ENCODE assay signal across 33 cellular contexts in the genomic region with DNA sequence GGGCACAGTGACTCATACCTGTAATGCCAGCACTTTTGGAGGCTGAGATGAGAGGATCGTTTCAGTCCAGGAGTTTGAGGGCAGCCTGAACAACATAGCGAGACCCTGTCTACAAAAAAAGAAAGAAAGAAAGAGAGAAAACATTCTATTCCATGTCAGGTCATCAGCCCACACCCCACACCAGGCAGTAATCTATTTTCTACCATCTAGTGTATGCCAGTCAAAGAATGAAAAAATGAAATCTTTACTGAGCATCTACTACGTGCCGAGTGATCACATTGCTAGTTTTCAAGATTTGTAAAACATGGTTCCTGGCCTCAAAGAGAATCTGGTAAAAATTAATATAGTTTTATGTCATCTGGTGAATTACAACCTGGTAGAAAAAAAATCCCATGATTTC. TPM values are rescaled to one million over a fixed set of nuclear protein-coding genes. Genes with fewer than 3 reads are reported as not detected.
A peak's percentile ranks its signal among the peaks of the same experiment; 100 is the strongest.
DNase-seq lines count a peak whose midpoint lies in the region; ATAC-seq, FAIRE-seq and TF ChIP-seq lines count a peak whose summit lies in the region.
"Had no signal": no experiment of that assay in that cellular context is flagged by ENCODE, and none has a peak within 500 bp of the region (broad histone marks: within the 10 kb centered on the region; RNA-seq: fewer than 3 reads in every experiment).

No MANE protein-coding gene starts in this region.

- peaks cover 8% of the 10 kb centered on the region for H3F3A ChIP-seq in GM23338 (replicated peaks; ENCODE audit: low read depth)

- H3K27ac Mint-ChIP-seq in GM23338, result no peak overlapping the region
- H3K27ac Mint-ChIP-seq in glutamatergic neuron (ENCODE audit: unreplicated experiment), result no peak overlapping the region
- H3K27ac Mint-ChIP-seq: activated CD8-positive, alpha-beta T cell treated with anti-CD3 and anti-CD28 coated beads for 36 hours; activated naive CD8-positive, alpha-beta T cell; activated T-helper 2 cell treated with anti-CD3 and anti-CD28 coated beads, Interferon-gamma antibody, Interleukin-2, Interleukin-4, amounts not matched to agents 10 μg/mL and 5 μg/mL and 100 μg/mL, durations not matched to agents 14 hours and 24 hours and 36 hours; T-helper 1 cell treated with Interleukin-12 subunit alpha and Interleukin-12 subunit beta and Interleukin-4 antibody, amounts not matched to agents 30 μg/mL and 1 μg/mL, for 36 hours had no signal

- FAIRE-seq in K562 (lab: Jason Lieb, UNC), result no peak
- FAIRE-seq: GM19239, HTR-8/SVneo had no signal

- no peak for TF ChIP-seq POLR2A in K562 (conservative IDR thresholded peaks at IDR 0.05)

- peaks cover 16% of the 10 kb centered on the region for H3K36me3 Mint-ChIP-seq in GM23338 (ENCODE audit: low read depth)
- H3K36me3 Mint-ChIP-seq in glutamatergic neuron (ENCODE audit: unreplicated experiment), result no peaks in the 10 kb centered on the region

- H3K4me2 ChIP-seq in GM23338, result no peak overlapping the region
- H3K4me2 ChIP-seq in K562 (ENCODE audit: insufficient read depth, low read length), result no peak overlapping the region
- no peak overlapping the region for H3K4me2 ChIP-seq in osteoblast (ENCODE audit: insufficient read depth, low read length)
- H3K4me2 ChIP-seq: KMS-11 had no signal

- peaks cover 42% of the 10 kb centered on the region for H3K79me2 ChIP-seq in GM23338 (replicated peaks; ENCODE audit: insufficient read depth)
- H3K79me2 ChIP-seq in K562 (ENCODE audit: control insufficient read depth, insufficient read depth, low read length), result peaks cover 34% of the 10 kb centered on the region
- H3K79me2 ChIP-seq in osteoblast (ENCODE audit: insufficient read depth, low read length), result peaks cover 9% of the 10 kb centered on the region
- H3K79me2 ChIP-seq: parathyroid adenoma had no signal

- H3K4me1 Mint-ChIP-seq in GM23338, result peaks cover 19% of the 10 kb centered on the region
- peaks cover 8% of the 10 kb centered on the region for H3K4me1 Mint-ChIP-seq in glutamatergic neuron (ENCODE audit: low read depth, unreplicated experiment)

- H3K9me3 Mint-ChIP-seq in GM23338 (peaks cover 2% of the 10 kb centered on the region; the same call in 1 of the 3 replicates), glutamatergic neuron (ENCODE audit: unreplicated experiment) (peaks cover 7% of the 10 kb centered on the region)
- H3K9me3 Mint-ChIP-seq: activated CD8-positive, alpha-beta T cell treated with anti-CD3 and anti-CD28 coated beads for 36 hours; activated T-helper 2 cell treated with anti-CD3 and anti-CD28 coated beads, Interferon-gamma antibody, Interleukin-2, Interleukin-4, amounts not matched to agents 10 μg/mL and 5 μg/mL and 100 μg/mL, durations not matched to agents 14 hours and 24 hours and 36 hours; nephron progenitor cell; T-helper 1 cell treated with Interleukin-12 subunit alpha and Interleukin-12 subunit beta and Interleukin-4 antibody, amounts not matched to agents 30 μg/mL and 1 μg/mL, for 36 hours had no signal

- WGBS in K562 (ENCODE audit: insufficient coverage, low coverage, missing lambda C conversion rate), result 69% methylated on average over 4 of the region's 4 CpGs

- H3K27me3 Mint-ChIP-seq in GM23338 (ENCODE audit: insufficient read depth, low read depth, poor library complexity) (peaks cover 24% of the 10 kb centered on the region), glutamatergic neuron (ENCODE audit: unreplicated experiment) (peaks cover 23% of the 10 kb centered on the region)

- H3K4me1 ChIP-seq in GM23338 (ENCODE audit: insufficient read depth) (peaks cover 10% of the 10 kb centered on the region), K562 (replicated peaks in 1 of 2; ENCODE audit: control insufficient read depth in 2 of 2, insufficient read depth in 2 of 2, low read length in 2 of 2) (peaks cover 12 to 47% of the 10 kb centered on the region in 2 experiments; a peak in 4 of 5 replicates), osteoblast (ENCODE audit: insufficient read depth, low read length) (peaks cover 12% of the 10 kb centered on the region)
- H3K4me1 ChIP-seq: colonic mucosa, parathyroid adenoma had no signal

- H3K9me3 ChIP-seq in K562 (replicated peaks; ENCODE audit: control insufficient read depth, insufficient read depth, low read depth, low read length) (no peaks in the 10 kb centered on the region), osteoblast (ENCODE audit: low read depth, low read length) (no peaks in the 10 kb centered on the region)
- H3K9me3 ChIP-seq: colonic mucosa, HAP-1, heart right ventricle, spleen, upper lobe of left lung had no signal

- TF ChIP-seq CTCF in GM23338 (conservative IDR thresholded peaks at IDR 0.05; ENCODE audit: low read depth in 2 of 2) (no peak), K562 (IDR thresholded peaks at IDR 0.05 in 2 of 3, conservative IDR thresholded peaks at IDR 0.05 in 1 of 3; ENCODE audit: insufficient read depth in 2 of 3, low read depth in 1 of 3, low read length in 3 of 3) (no peak), osteoblast (IDR thresholded peaks at IDR 0.05; ENCODE audit: extremely low read depth, low read depth, low read length) (no peak), glutamatergic neuron (IDR thresholded peaks at IDR 0.05; ENCODE audit: partially characterized antibody, unreplicated experiment) (no peak)

- in situ Hi-C loops in K562 (cut with MboI), result no loop called here

- H3K27ac ChIP-seq in GM23338 (ENCODE audit: low read depth), result peak overlapping the region; percentile 23; the same call in 1 of the 2 replicates
- no peak overlapping the region for H3K27ac ChIP-seq in K562 (ENCODE audit: extremely low read depth, low read depth, low read length)
- H3K27ac ChIP-seq in osteoblast (ENCODE audit: low read depth, low read length), result no peak overlapping the region
- H3K27ac ChIP-seq: cardiac muscle cell, colonic mucosa, KMS-11, parathyroid adenoma had no signal

- H2AFZ ChIP-seq in GM23338 (no peak overlapping the region), K562 (ENCODE audit: low read depth, low read length) (no peak overlapping the region), osteoblast (ENCODE audit: low read length) (no peak overlapping the region)
- H2AFZ ChIP-seq: parathyroid adenoma had no signal

- H3K27me3 ChIP-seq in GM23338 (ENCODE audit: insufficient read depth), result no peaks in the 10 kb centered on the region
- no peaks in the 10 kb centered on the region for H3K27me3 ChIP-seq in K562 (ENCODE audit: control insufficient read depth in 2 of 2, insufficient read depth in 2 of 2, low read length in 2 of 2)
- H3K27me3 ChIP-seq in osteoblast (ENCODE audit: insufficient read depth, low read length), result no peaks in the 10 kb centered on the region
- H3K27me3 ChIP-seq: cardiac muscle cell, colonic mucosa had no signal

- H3K4me3 ChIP-seq in GM23338 (no peak overlapping the region), K562 (no peak overlapping the region), osteoblast (ENCODE audit: insufficient read depth, low read length) (no peak overlapping the region)
- H3K4me3 ChIP-seq: cardiac muscle cell, colonic mucosa, HAP-1, heart right ventricle, spleen, upper lobe of left lung had no signal

- no TSS peak for BruUV-seq in K562 (replicated peaks; lab: Mats Ljungman, UMichigan)

- H4K20me1 ChIP-seq in GM23338 (replicated peaks; ENCODE audit: insufficient read depth) (peaks cover 10% of the 10 kb centered on the region), K562 (replicated peaks; ENCODE audit: control insufficient read depth, insufficient read depth, low read length) (peaks cover 4% of the 10 kb centered on the region; the same call in 1 of the 2 replicates), osteoblast (ENCODE audit: insufficient read depth, low read length) (no peaks in the 10 kb centered on the region)

- CTCF ChIA-PET in K562 (lab: Yijun Ruan, JAX; ENCODE audit: low intra/inter-chr PET ratio), result no interaction called here

- no peaks in the 10 kb centered on the region for H3K36me3 ChIP-seq in GM23338 (ENCODE audit: insufficient read depth)
- H3K36me3 ChIP-seq in K562 (ENCODE audit: control insufficient read depth, insufficient read depth, low read length), result no peaks in the 10 kb centered on the region; the same call in 2 of the 3 replicates
- H3K36me3 ChIP-seq in osteoblast (ENCODE audit: insufficient read depth, low read length), result no peaks in the 10 kb centered on the region
- H3K36me3 ChIP-seq: cardiac muscle cell, colonic mucosa, HAP-1, heart right ventricle, spleen, upper lobe of left lung had no signal

- no peaks in the 10 kb centered on the region for H3K9me2 ChIP-seq in GM23338 (ENCODE audit: insufficient read depth)

- H3K9me1 ChIP-seq in K562 (ENCODE audit: control insufficient read depth, insufficient read depth, low read length), result no peaks in the 10 kb centered on the region

- no peak for DNase-seq in GM23338 (ENCODE audit: low spot score)
- DNase-seq in K562 (ENCODE audit: extremely low read depth in 1 of 4, low spot score in 3 of 4), result no peak
- peak; percentile 17 for DNase-seq in osteoblast (ENCODE audit: insufficient read length, low spot score, missing footprints)
- DNase-seq in glutamatergic neuron, result no peak
- no peak for DNase-seq in NCI-H1417 (lab: John Stamatoyannopoulos, UW)
- DNase-seq: activated CD8-positive, alpha-beta T cell treated with anti-CD3 and anti-CD28 coated beads for 36 hours; anterior cingulate cortex; C1 segment of cervical spinal cord; colonic mucosa; DND-41; effector memory CD4-positive, alpha-beta T cell; heart right ventricle; MM.1S; NCI-H1417 treated with DMSO at 0.1 percent for 48 hours; NCI-H2081; NCI-H748 treated with DMSO at 0.1 percent for 48 hours; nephron progenitor cell; right cardiac atrium; RPMI8226; spleen; stimulated activated CD4-positive, alpha-beta T cell treated with anti-CD3 and anti-CD28 coated beads, Interleukin-4, amount 100 ng/mL, for 1 hour; substantia nigra; upper lobe of left lung had no signal

- no peak overlapping the region for H3K9ac ChIP-seq in K562 (ENCODE audit: insufficient read depth in 1 of 2, low read depth in 2 of 2, low read length in 2 of 2)
- H3K9ac ChIP-seq: KMS-11, parathyroid adenoma had no signal

- POLR2A ChIA-PET in K562 (lab: Yijun Ruan, JAX), result no interaction called here

- H3K4me3 Mint-ChIP-seq in GM23338 (no peak overlapping the region), glutamatergic neuron (ENCODE audit: unreplicated experiment) (no peak overlapping the region)
- H3K4me3 Mint-ChIP-seq: activated CD8-positive, alpha-beta T cell treated with anti-CD3 and anti-CD28 coated beads for 36 hours; T-helper 1 cell treated with Interleukin-12 subunit alpha and Interleukin-12 subunit beta and Interleukin-4 antibody, amounts not matched to agents 30 μg/mL and 1 μg/mL, for 36 hours had no signal

- intact Hi-C loops in K562 (cut with micrococcal nuclease), result no loop called here

- TF ChIP-seq EP300 in K562 (IDR thresholded peaks at IDR 0.05; ENCODE audit: low read length), result no peak

- no peak for ATAC-seq in GM23338
- ATAC-seq in K562, result no peak
- ATAC-seq: activated CD4-positive, CD25-positive, alpha-beta regulatory T cell treated with anti-CD3 and anti-CD28 coated beads, Interleukin-2, amount 50 U/mL, for 24 hours; activated CD8-positive, alpha-beta T cell treated with anti-CD3 and anti-CD28 coated beads for 36 hours; heart right ventricle; right cardiac atrium had no signal

- TF ChIP-seq RAD21 in K562 (CRISPR knock-in tag; conservative IDR thresholded peaks at IDR 0.05 in 1 of 2, IDR thresholded peaks at IDR 0.05 in 1 of 2), result no peak

RNA-seq across cellular contexts. Expression of a gene that starts 3.1 kb away (rescaled TPM):
- total RNA-seq in GM23338 (2014; rRNA removed; shearing (Covaris generic)), result 145 and 164 TPM in 2 replicates
- 22.6 and 23.3 TPM in 2 replicates for polyA plus RNA-seq in GM23338 (2016; fragmentation: Nextera tagmentation; extraction: Ambion mirVana)
- 106 and 250 TPM in 2 replicates for total RNA-seq in K562 (2011; cell fraction: chromatin; rRNA removed; ENCODE audit: low replicate concordance)
- 202 and 205 TPM in 2 replicates for total RNA-seq in K562 (2011; cell fraction: nucleolus; rRNA removed)
- total RNA-seq in K562 (2011; cell fraction: nucleoplasm; rRNA removed), result 138 and 149 TPM in 2 replicates
- 65.2 and 85.5 TPM in 2 replicates for total RNA-seq in K562 (2014; rRNA removed)
- total RNA-seq in K562 (2014; rRNA removed; fragmentation: Illumina TruSeq; extraction: Trizol), result 26.4 and 34.2 TPM in 2 replicates
- total RNA-seq in K562 (2015; rRNA removed; fragmentation: Illumina TruSeq; extraction: Trizol), result 44.9 and 45.9 TPM in 2 replicates
- 81.5 and 82.1 TPM in 2 replicates for total RNA-seq in K562 (2021)
- 37.7 and 37.9 TPM in 2 replicates for polyA plus RNA-seq in K562 (2011; rRNA removed)
- polyA plus RNA-seq in K562 (2011; cell fraction: cytosol; rRNA removed), result 44.9 and 59.3 TPM in 2 replicates
- 50.6 and 88.1 TPM in 2 replicates for polyA plus RNA-seq in K562 (2011; cell fraction: nucleus; rRNA removed)
- 38.4 and 60.7 TPM in 2 replicates for polyA plus RNA-seq in K562 (2012)
- 36.4 and 55.3 TPM in 2 replicates for polyA plus RNA-seq in K562 (2014; fragmentation: Illumina TruSeq; extraction: Trizol)
- 1 to 10 TPM; 1.2 to 1.5 TPM for polyA plus RNA-seq in K562 (2014; fragmentation: Nextera tagmentation; extraction: Ambion mirVana)
- polyA plus RNA-seq in K562 (2014; rRNA removed), result 47.0 and 50.6 TPM in 2 replicates
- polyA minus RNA-seq in K562 (2011; rRNA and poly(A)+ RNA removed), result 45.6 and 89.1 TPM in 2 replicates
- polyA minus RNA-seq in K562 (2011; cell fraction: cytosol; rRNA and poly(A)+ RNA removed), result 46.9 and 57.9 TPM in 2 replicates
- 28.0 and 29.8 TPM in 2 replicates for polyA minus RNA-seq in K562 (2011; cell fraction: nucleus; rRNA and poly(A)+ RNA removed)
- total RNA-seq in osteoblast, result 41.8 and 47.0 TPM in 2 replicates
- 21.5 TPM for total RNA-seq in glutamatergic neuron (ENCODE audit: unreplicated experiment)

RNA-seq across cellular contexts. Expression of a gene that starts 22.1 kb away (rescaled TPM):
- 32.3 and 39.9 TPM in 2 replicates for total RNA-seq in GM23338 (2014; rRNA removed; shearing (Covaris generic))
- polyA plus RNA-seq in GM23338 (2016; fragmentation: Nextera tagmentation; extraction: Ambion mirVana) (9.7 and 10.3 TPM in 2 replicates), K562 (2011; rRNA removed) (8.4 and 10.6 TPM in 2 replicates), K562 (2014; fragmentation: Illumina TruSeq; extraction: Trizol) (11.7 and 13.7 TPM in 2 replicates), K562 (2014; fragmentation: Nextera tagmentation; extraction: Ambion mirVana) (under 1 TPM; 0.06 to 0.17 TPM), K562 (2014; rRNA removed) (14.6 and 15.6 TPM in 2 replicates)
- total RNA-seq in K562 (2011; cell fraction: chromatin; rRNA removed; ENCODE audit: low replicate concordance), result 27.9 and 65.1 TPM in 2 replicates
- total RNA-seq in K562 (2011; cell fraction: nucleolus; rRNA removed), result 41.7 and 43.0 TPM in 2 replicates
- 36.7 and 51.5 TPM in 2 replicates for total RNA-seq in K562 (2011; cell fraction: nucleoplasm; rRNA removed)
- total RNA-seq in K562 (2014; rRNA removed) (10.7 and 13.8 TPM in 2 replicates), K562 (2014; rRNA removed; fragmentation: Illumina TruSeq; extraction: Trizol) (3.3 and 6.1 TPM in 2 replicates), K562 (2015; rRNA removed; fragmentation: Illumina TruSeq; extraction: Trizol) (7.9 and 10.7 TPM in 2 replicates), K562 (2021) (18.7 and 20.2 TPM in 2 replicates), osteoblast (19.5 and 20.0 TPM in 2 replicates), glutamatergic neuron (ENCODE audit: unreplicated experiment) (36.7 TPM)
- 7.7 and 17.8 TPM in 2 replicates for polyA plus RNA-seq in K562 (2011; cell fraction: cytosol; rRNA removed)
- polyA plus RNA-seq in K562 (2011; cell fraction: nucleus; rRNA removed), result 38.4 and 65.5 TPM in 2 replicates
- polyA plus RNA-seq in K562 (2012), result 14.9 and 15.6 TPM in 2 replicates
- polyA minus RNA-seq in K562 (2011; rRNA and poly(A)+ RNA removed), result 3.3 and 4.6 TPM in 2 replicates
- polyA minus RNA-seq in K562 (2011; cell fraction: cytosol; rRNA and poly(A)+ RNA removed), result 8.4 and 8.9 TPM in 2 replicates
- polyA minus RNA-seq in K562 (2011; cell fraction: nucleus; rRNA and poly(A)+ RNA removed), result 5.8 and 7.0 TPM in 2 replicates

RNA-seq across cellular contexts. Expression of a gene that starts 36.8 kb away (rescaled TPM):
- total RNA-seq in GM23338 (2014; rRNA removed; shearing (Covaris generic)), result 106 and 112 TPM in 2 replicates
- polyA plus RNA-seq in GM23338 (2016; fragmentation: Nextera tagmentation; extraction: Ambion mirVana), result 44.6 and 45.0 TPM in 2 replicates
- 66.0 and 118 TPM in 2 replicates for total RNA-seq in K562 (2011; cell fraction: chromatin; rRNA removed; ENCODE audit: low replicate concordance)
- total RNA-seq in K562 (2011; cell fraction: nucleolus; rRNA removed), result 92.2 and 99.2 TPM in 2 replicates
- total RNA-seq in K562 (2011; cell fraction: nucleoplasm; rRNA removed), result 66.9 and 80.3 TPM in 2 replicates
- total RNA-seq in K562 (2014; rRNA removed), result 104 and 108 TPM in 2 replicates
- total RNA-seq in K562 (2014; rRNA removed; fragmentation: Illumina TruSeq; extraction: Trizol), result 28.3 and 28.9 TPM in 2 replicates
- total RNA-seq in K562 (2015; rRNA removed; fragmentation: Illumina TruSeq; extraction: Trizol), result 85.7 and 90.5 TPM in 2 replicates
- 141 and 148 TPM in 2 replicates for total RNA-seq in K562 (2021)
- 48.5 and 54.0 TPM in 2 replicates for polyA plus RNA-seq in K562 (2011; rRNA removed)
- polyA plus RNA-seq in K562 (2011; cell fraction: cytosol; rRNA removed), result 55.2 and 103 TPM in 2 replicates
- polyA plus RNA-seq in K562 (2011; cell fraction: nucleus; rRNA removed), result 104 and 125 TPM in 2 replicates
- polyA plus RNA-seq in K562 (2012), result 96.4 and 111 TPM in 2 replicates
- polyA plus RNA-seq in K562 (2014; fragmentation: Illumina TruSeq; extraction: Trizol), result 35.6 and 78.2 TPM in 2 replicates
- polyA plus RNA-seq in K562 (2014; fragmentation: Nextera tagmentation; extraction: Ambion mirVana), result 10 to 100 TPM in 1 of 2 experiments, 1 to 10 TPM in 1; 5.9 to 12.0 TPM
- 103 and 112 TPM in 2 replicates for polyA plus RNA-seq in K562 (2014; rRNA removed)
- 16.6 and 36.4 TPM in 2 replicates for polyA minus RNA-seq in K562 (2011; rRNA and poly(A)+ RNA removed)
- 27.3 and 36.2 TPM in 2 replicates for polyA minus RNA-seq in K562 (2011; cell fraction: cytosol; rRNA and poly(A)+ RNA removed)
- polyA minus RNA-seq in K562 (2011; cell fraction: nucleus; rRNA and poly(A)+ RNA removed), result 31.2 and 31.5 TPM in 2 replicates
- 115 TPM in 2 replicates for total RNA-seq in osteoblast
- total RNA-seq in glutamatergic neuron (ENCODE audit: unreplicated experiment), result 13.1 TPM

RNA-seq across cellular contexts. Expression of a gene that starts 44.5 kb away (rescaled TPM):
- total RNA-seq in GM23338 (2014; rRNA removed; shearing (Covaris generic)), result 98.3 and 113 TPM in 2 replicates
- 125 and 140 TPM in 2 replicates for polyA plus RNA-seq in GM23338 (2016; fragmentation: Nextera tagmentation; extraction: Ambion mirVana)
- total RNA-seq in K562 (2011; cell fraction: chromatin; rRNA removed; ENCODE audit: low replicate concordance), result 448 and 751 TPM in 2 replicates
- total RNA-seq in K562 (2011; cell fraction: nucleolus; rRNA removed), result 282 and 327 TPM in 2 replicates
- 310 and 324 TPM in 2 replicates for total RNA-seq in K562 (2011; cell fraction: nucleoplasm; rRNA removed)
- 155 and 156 TPM in 2 replicates for total RNA-seq in K562 (2014; rRNA removed)
- 51.8 and 71.6 TPM in 2 replicates for total RNA-seq in K562 (2014; rRNA removed; fragmentation: Illumina TruSeq; extraction: Trizol)
- 80.6 and 84.4 TPM in 2 replicates for total RNA-seq in K562 (2015; rRNA removed; fragmentation: Illumina TruSeq; extraction: Trizol)
- total RNA-seq in K562 (2021), result 238 and 263 TPM in 2 replicates
- 36.5 and 68.2 TPM in 2 replicates for polyA plus RNA-seq in K562 (2011; rRNA removed)
- polyA plus RNA-seq in K562 (2011; cell fraction: cytosol; rRNA removed), result 31.1 and 47.3 TPM in 2 replicates
- polyA plus RNA-seq in K562 (2011; cell fraction: nucleus; rRNA removed), result 397 and 581 TPM in 2 replicates
- 151 and 218 TPM in 2 replicates for polyA plus RNA-seq in K562 (2012)
- 143 and 145 TPM in 2 replicates for polyA plus RNA-seq in K562 (2014; fragmentation: Illumina TruSeq; extraction: Trizol)
- polyA plus RNA-seq in K562 (2014; fragmentation: Nextera tagmentation; extraction: Ambion mirVana), result 10 to 100 TPM; 10.3 to 16.7 TPM
- polyA plus RNA-seq in K562 (2014; rRNA removed), result 140 and 171 TPM in 2 replicates
- polyA minus RNA-seq in K562 (2011; rRNA and poly(A)+ RNA removed), result 33.4 and 36.1 TPM in 2 replicates
- 63.2 and 87.3 TPM in 2 replicates for polyA minus RNA-seq in K562 (2011; cell fraction: cytosol; rRNA and poly(A)+ RNA removed)
- polyA minus RNA-seq in K562 (2011; cell fraction: nucleus; rRNA and poly(A)+ RNA removed), result 122 and 159 TPM in 2 replicates
- total RNA-seq in osteoblast, result 31.2 and 42.0 TPM in 2 replicates
- 213 TPM for total RNA-seq in glutamatergic neuron (ENCODE audit: unreplicated experiment)

RNA-seq across cellular contexts. Expression of a gene that starts 59.1 kb away (rescaled TPM):
- 11.5 and 11.8 TPM in 2 replicates for total RNA-seq in GM23338 (2014; rRNA removed; shearing (Covaris generic))
- polyA plus RNA-seq in GM23338 (2016; fragmentation: Nextera tagmentation; extraction: Ambion mirVana) (2.0 and 4.1 TPM in 2 replicates), K562 (2011; rRNA removed) (1.7 and 2.3 TPM in 2 replicates), K562 (2014; fragmentation: Illumina TruSeq; extraction: Trizol) (1.3 and 2.0 TPM in 2 replicates), K562 (2014; fragmentation: Nextera tagmentation; extraction: Ambion mirVana) (under 1 TPM; 0.50 to 0.53 TPM), K562 (2014; rRNA removed) (13.5 and 14.3 TPM in 2 replicates)
- total RNA-seq in K562 (2011; cell fraction: chromatin; rRNA removed; ENCODE audit: low replicate concordance), result 2.3 and 9.4 TPM in 2 replicates
- total RNA-seq in K562 (2011; cell fraction: nucleolus; rRNA removed), result 15.4 and 16.7 TPM in 2 replicates
- 6.6 and 8.9 TPM in 2 replicates for total RNA-seq in K562 (2011; cell fraction: nucleoplasm; rRNA removed)
- total RNA-seq in K562 (2014; rRNA removed) (18.8 and 20.9 TPM in 2 replicates), K562 (2014; rRNA removed; fragmentation: Illumina TruSeq; extraction: Trizol) (1.4 and 2.1 TPM in 2 replicates), K562 (2015; rRNA removed; fragmentation: Illumina TruSeq; extraction: Trizol) (3.5 and 3.7 TPM in 2 replicates), K562 (2021) (7.8 and 8.5 TPM in 2 replicates), osteoblast (4.7 and 5.8 TPM in 2 replicates), glutamatergic neuron (ENCODE audit: unreplicated experiment) (3.2 TPM)
- 1.4 and 7.3 TPM in 2 replicates for polyA plus RNA-seq in K562 (2011; cell fraction: cytosol; rRNA removed)
- polyA plus RNA-seq in K562 (2011; cell fraction: nucleus; rRNA removed), result 2.0 and 9.3 TPM in 2 replicates
- polyA plus RNA-seq in K562 (2012), result 4.0 and 6.4 TPM in 2 replicates
- polyA minus RNA-seq in K562 (2011; rRNA and poly(A)+ RNA removed), result 1.4 and 2.4 TPM in 2 replicates
- polyA minus RNA-seq in K562 (2011; cell fraction: cytosol; rRNA and poly(A)+ RNA removed), result 3.8 and 6.0 TPM in 2 replicates
- polyA minus RNA-seq in K562 (2011; cell fraction: nucleus; rRNA and poly(A)+ RNA removed), result 13.9 and 15.2 TPM in 2 replicates
